Comparison of ENCODE assay signal across 13 cellular contexts in the genomic region with DNA sequence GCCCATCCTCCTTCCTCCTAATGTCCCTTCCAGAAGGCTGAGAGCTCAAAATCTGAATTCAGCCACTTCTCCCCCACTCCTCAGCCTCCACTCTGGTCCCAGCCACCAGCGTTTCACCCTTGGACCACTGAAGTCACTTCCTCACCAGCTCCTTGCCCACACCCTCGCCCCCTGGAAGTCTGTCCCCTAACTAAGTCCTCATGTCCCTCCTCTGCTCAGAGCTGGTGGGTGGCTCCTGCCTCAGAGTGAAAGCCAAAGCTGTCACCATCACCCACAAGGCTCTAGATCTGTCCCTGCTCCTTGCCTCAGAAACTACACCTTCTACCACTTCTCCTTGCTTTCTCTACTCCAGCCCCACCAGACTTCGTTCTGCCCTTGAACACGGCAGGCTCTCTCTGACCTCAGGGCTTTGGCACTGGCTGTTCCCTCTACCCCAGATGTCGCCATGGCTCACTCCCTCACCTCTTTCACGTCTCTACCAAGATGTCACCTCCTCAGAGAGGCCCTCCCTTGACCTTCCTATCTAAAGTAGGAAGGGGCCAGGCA. TPM values are rescaled to one million over a fixed set of nuclear protein-coding genes. Genes with fewer than 3 reads are reported as not detected.
DNase-seq lines count a peak whose midpoint lies in the region; ATAC-seq, FAIRE-seq and TF ChIP-seq lines count a peak whose summit lies in the region.
"Had no signal": no experiment of that assay in that cellular context is flagged by ENCODE, and none has a peak within 500 bp of the region (broad histone marks: within the 10 kb centered on the region; RNA-seq: fewer than 3 reads in every experiment).

No MANE protein-coding gene starts in this region.

- dilution Hi-C loops in keratinocyte (cut with MboI; ENCODE audit: extremely low pct_ligation_motif_present, low sequenced_read_pairs), result no loop called here

- peaks cover 20% of the 10 kb centered on the region for H3F3A ChIP-seq in DOHH2 (ENCODE audit: control insufficient read depth, insufficient read depth)

- H3K79me2 ChIP-seq in DOHH2 (ENCODE audit: control insufficient read depth, low read length) (peaks cover 16% of the 10 kb centered on the region), keratinocyte (ENCODE audit: control insufficient read depth, insufficient read depth, low read length) (peaks cover 50% of the 10 kb centered on the region), hepatocyte (peaks cover 10% of the 10 kb centered on the region)

- no peak for ATAC-seq in HG03378 (IDR thresholded peaks at IDR 0.05; ENCODE audit: unreplicated experiment)

- WGBS in hepatocyte (ENCODE audit: low lambda C conversion rate, missing lambda C conversion rate), result 93% methylated on average over 6 of the region's 6 CpGs

- H2AFZ ChIP-seq in keratinocyte (ENCODE audit: control insufficient read depth, low read length) (no peak overlapping the region), hepatocyte (no peak overlapping the region)

- peaks cover 51% of the 10 kb centered on the region for H3K4me1 Mint-ChIP-seq in activated T-helper 1 cell treated with anti-CD3 and anti-CD28 coated beads, Interleukin-12 subunit alpha, Interleukin-12 subunit beta, Interleukin-2, Interleukin-4 antibody, amounts not matched to agents 30 ng/mL and 10 ng/mL and 1 ng/mL, durations not matched to agents 14 hours and 24 hours and 36 hours (ENCODE audit: low read depth)

- no peaks in the 10 kb centered on the region for H3K9me3 Mint-ChIP-seq in activated T-helper 1 cell treated with anti-CD3 and anti-CD28 coated beads, Interleukin-12 subunit alpha, Interleukin-12 subunit beta, Interleukin-2, Interleukin-4 antibody, amounts not matched to agents 30 ng/mL and 10 ng/mL and 1 ng/mL, durations not matched to agents 14 hours and 24 hours and 36 hours

- peaks cover 1% of the 10 kb centered on the region for H3K27me3 Mint-ChIP-seq in activated T-helper 1 cell treated with anti-CD3 and anti-CD28 coated beads, Interleukin-12 subunit alpha, Interleukin-12 subunit beta, Interleukin-2, Interleukin-4 antibody, amounts not matched to agents 30 ng/mL and 10 ng/mL and 1 ng/mL, durations not matched to agents 14 hours and 24 hours and 36 hours (ENCODE audit: insufficient read depth)

- H3K9ac ChIP-seq in BLaER1 (0 out of 2 replicates have a peak overlapping the region, but pooled peaks have one; percentile 17), keratinocyte (ENCODE audit: control insufficient read depth, extremely low read depth, insufficient read depth, low read length) (peak overlapping the region; percentile 75)

- FAIRE-seq in keratinocyte (lab: Jason Lieb, UNC), result no peak

- peaks cover 25% of the 10 kb centered on the region for H3K36me3 Mint-ChIP-seq in activated T-helper 1 cell treated with anti-CD3 and anti-CD28 coated beads, Interleukin-12 subunit alpha, Interleukin-12 subunit beta, Interleukin-2, Interleukin-4 antibody, amounts not matched to agents 30 ng/mL and 10 ng/mL and 1 ng/mL, durations not matched to agents 14 hours and 24 hours and 36 hours (ENCODE audit: low read depth)

- DNase-seq in activated T-helper 1 cell treated with anti-CD3 and anti-CD28 coated beads, Interleukin-12 subunit alpha, Interleukin-12 subunit beta, Interleukin-2, Interleukin-4 antibody, amounts not matched to agents 30 ng/mL and 10 ng/mL and 1 ng/mL, durations not matched to agents 14 hours and 24 hours and 36 hours (ENCODE audit: low spot score), result no peak
- DNase-seq in keratinocyte (ENCODE audit: low read depth, low spot score), result no peak
- no peak for DNase-seq in NCI-H2107 treated with DMSO at 0.1 percent for 48 hours (lab: John Stamatoyannopoulos, UW; ENCODE audit: unreplicated experiment)
- no peak for DNase-seq in hepatocyte (ENCODE audit: low spot score)
- DNase-seq in NCI-H446 (lab: John Stamatoyannopoulos, UW), result no peak
- DNase-seq: DMS79, mesendoderm, NCI-H1436 treated with DMSO at 0.1 percent for 48 hours, T1000 had no signal

- H4K20me1 ChIP-seq in BLaER1, result peaks cover 16% of the 10 kb centered on the region
- no peaks in the 10 kb centered on the region for H4K20me1 ChIP-seq in DOHH2 (ENCODE audit: control insufficient read depth, insufficient read depth, low read depth, low read length)
- H4K20me1 ChIP-seq in keratinocyte (ENCODE audit: control insufficient read depth, extremely low read depth, insufficient read depth, low read length), result no peaks in the 10 kb centered on the region
- H4K20me1 ChIP-seq in hepatocyte (ENCODE audit: insufficient read depth, poor library complexity, severe bottlenecking), result no peaks in the 10 kb centered on the region

- H3K4me3 ChIP-seq in BLaER1, result peak overlapping the region; percentile 76; the same call in 1 of the 2 replicates
- no peak overlapping the region for H3K4me3 ChIP-seq in DOHH2 (ENCODE audit: low read length)
- H3K4me3 ChIP-seq in keratinocyte (ENCODE audit: control insufficient read depth in 2 of 3, extremely low read depth in 1 of 3, insufficient read depth in 2 of 3, low read depth in 1 of 3, low read length in 3 of 3), result peak overlapping the region; percentile 86 to 97 (median 91)
- no peak overlapping the region for H3K4me3 ChIP-seq in hepatocyte

- H3K27ac ChIP-seq in BLaER1 (peak overlapping the region; percentile 94), DOHH2 (ENCODE audit: low read depth, low read length) (no peak overlapping the region), keratinocyte (ENCODE audit: control insufficient read depth, insufficient read depth, low read length) (no peak overlapping the region), hepatocyte (no peak overlapping the region)
- H3K27ac ChIP-seq: vagina had no signal

- H3K27ac Mint-ChIP-seq in activated T-helper 1 cell treated with anti-CD3 and anti-CD28 coated beads, Interleukin-12 subunit alpha, Interleukin-12 subunit beta, Interleukin-2, Interleukin-4 antibody, amounts not matched to agents 30 ng/mL and 10 ng/mL and 1 ng/mL, durations not matched to agents 14 hours and 24 hours and 36 hours, result peak overlapping the region; percentile 52

- H3K27me3 ChIP-seq in BLaER1, result no peaks in the 10 kb centered on the region
- H3K27me3 ChIP-seq in DOHH2 (ENCODE audit: control insufficient read depth, low read length), result no peaks in the 10 kb centered on the region
- H3K27me3 ChIP-seq in keratinocyte (ENCODE audit: control insufficient read depth, extremely low read depth, insufficient read depth, low read length), result no peaks in the 10 kb centered on the region
- no peaks in the 10 kb centered on the region for H3K27me3 ChIP-seq in hepatocyte
- H3K27me3 ChIP-seq: vagina had no signal

- no peaks in the 10 kb centered on the region for H3K9me1 ChIP-seq in keratinocyte (ENCODE audit: control insufficient read depth, extremely low read depth, insufficient read depth, low read length)

- H3K4me1 ChIP-seq in BLaER1, result peaks cover 81% of the 10 kb centered on the region
- peaks cover 67% of the 10 kb centered on the region for H3K4me1 ChIP-seq in DOHH2 (ENCODE audit: control insufficient read depth, low read length)
- peaks cover 40% of the 10 kb centered on the region for H3K4me1 ChIP-seq in keratinocyte (ENCODE audit: control insufficient read depth, extremely low read depth, insufficient read depth, low read length)
- peaks cover 16% of the 10 kb centered on the region for H3K4me1 ChIP-seq in hepatocyte (ENCODE audit: insufficient read depth)

- H3K4me2 ChIP-seq in BLaER1 (peak overlapping the region; percentile 97), DOHH2 (ENCODE audit: low read length) (peak overlapping the region; percentile 35; the same call in 1 of the 2 replicates), keratinocyte (ENCODE audit: control insufficient read depth, extremely low read depth, insufficient read depth, low read depth, low read length) (peak overlapping the region; percentile 74), hepatocyte (no peak overlapping the region)

- H3K36me3 ChIP-seq in BLaER1 (peaks cover 25% of the 10 kb centered on the region), DOHH2 (ENCODE audit: control insufficient read depth, low read length) (peaks cover 18% of the 10 kb centered on the region), keratinocyte (ENCODE audit: control insufficient read depth in 2 of 2, extremely low read depth in 1 of 2, insufficient read depth in 2 of 2, low read length in 2 of 2) (peaks cover 27 to 29% of the 10 kb centered on the region in 2 experiments), hepatocyte (replicated peaks; ENCODE audit: insufficient read depth, low read depth) (no peaks in the 10 kb centered on the region)

- no peaks in the 10 kb centered on the region for H3K9me2 ChIP-seq in DOHH2 (replicated peaks; ENCODE audit: control insufficient read depth, low read length)
- H3K9me2 ChIP-seq in hepatocyte (replicated peaks; ENCODE audit: insufficient read depth), result no peaks in the 10 kb centered on the region

- H3K9me3 ChIP-seq in BLaER1, result no peaks in the 10 kb centered on the region
- H3K9me3 ChIP-seq in DOHH2 (ENCODE audit: control insufficient read depth, insufficient read depth, low read length), result no peaks in the 10 kb centered on the region
- H3K9me3 ChIP-seq in keratinocyte (ENCODE audit: control insufficient read depth, low read depth, low read length), result no peaks in the 10 kb centered on the region
- H3K9me3 ChIP-seq in hepatocyte (ENCODE audit: low read depth), result no peaks in the 10 kb centered on the region
- H3K9me3 ChIP-seq: vagina had no signal

- H3K4me3 Mint-ChIP-seq in activated T-helper 1 cell treated with anti-CD3 and anti-CD28 coated beads, Interleukin-12 subunit alpha, Interleukin-12 subunit beta, Interleukin-2, Interleukin-4 antibody, amounts not matched to agents 30 ng/mL and 10 ng/mL and 1 ng/mL, durations not matched to agents 14 hours and 24 hours and 36 hours, result peak overlapping the region; percentile 25

- intact Hi-C loops in activated T-helper 1 cell treated with anti-CD3 and anti-CD28 coated beads, Interleukin-12 subunit alpha, Interleukin-12 subunit beta, Interleukin-2, Interleukin-4 antibody, amounts not matched to agents 30 ng/mL and 10 ng/mL and 1 ng/mL, durations not matched to agents 14 hours and 24 hours and 36 hours (cut with micrococcal nuclease), result loop anchor here (5.0 kb wide), 1 partner anchor 245 kb away; a partner anchor contains a TSS

- no peak for TF ChIP-seq CTCF in DOHH2 (IDR thresholded peaks at IDR 0.05; ENCODE audit: low read depth, low read length, poor library complexity, severe bottlenecking)
- no peak for TF ChIP-seq CTCF in keratinocyte (optimal IDR thresholded peaks at IDR 0.05 in 1 of 3, IDR thresholded peaks at IDR 0.05 in 1 of 3, conservative IDR thresholded peaks at IDR 0.05 in 1 of 3; ENCODE audit: extremely low read depth in 1 of 3, insufficient read depth in 2 of 3, low read length in 3 of 3)
- TF ChIP-seq CTCF in hepatocyte (IDR thresholded peaks at IDR 0.05; ENCODE audit: poor library complexity), result no peak

RNA-seq across cellular contexts. Expression of a gene that starts 1.7 kb away (rescaled TPM):
- total RNA-seq in activated T-helper 1 cell treated with anti-CD3 and anti-CD28 coated beads, Interleukin-12 subunit alpha, Interleukin-12 subunit beta, Interleukin-2, Interleukin-4 antibody, amounts not matched to agents 30 ng/mL and 10 ng/mL and 1 ng/mL, durations not matched to agents 14 hours and 24 hours and 36 hours, result 143 and 152 TPM in 2 replicates
- polyA plus RNA-seq in keratinocyte (175 to 250 TPM (median 208 TPM) in 3 replicates), hepatocyte (66.7 and 72.8 TPM in 2 replicates)
- polyA plus RNA-seq in keratinocyte (2011; ENCODE audit: low read depth), result 82.8 TPM
- 164 and 279 TPM in 2 replicates for polyA plus RNA-seq in keratinocyte (2011; cell fraction: cytosol; rRNA removed)
- polyA plus RNA-seq in keratinocyte (2011; cell fraction: nucleus; rRNA removed), result 216 and 294 TPM in 2 replicates
- polyA plus RNA-seq in keratinocyte (2012; ENCODE audit: low replicate concordance), result 116 and 285 TPM in 2 replicates
- 165 to 373 TPM (median 217 TPM) in 3 replicates for polyA minus RNA-seq in keratinocyte
- 284 TPM for polyA minus RNA-seq in keratinocyte (2011; cell fraction: cytosol; rRNA and poly(A)+ RNA removed)
- polyA minus RNA-seq in keratinocyte (2011; cell fraction: nucleus; rRNA and poly(A)+ RNA removed), result 59.1 and 65.1 TPM in 2 replicates
- total RNA-seq in hepatocyte, result 42.5 and 51.0 TPM in 2 replicates

RNA-seq across cellular contexts. Expression of a gene that starts 15.6 kb away (rescaled TPM):
- total RNA-seq in activated T-helper 1 cell treated with anti-CD3 and anti-CD28 coated beads, Interleukin-12 subunit alpha, Interleukin-12 subunit beta, Interleukin-2, Interleukin-4 antibody, amounts not matched to agents 30 ng/mL and 10 ng/mL and 1 ng/mL, durations not matched to agents 14 hours and 24 hours and 36 hours, result 25.3 and 27.2 TPM in 2 replicates
- 8.0 to 16.8 TPM (median 9.8 TPM) in 3 replicates for polyA plus RNA-seq in keratinocyte
- 7.1 TPM for polyA plus RNA-seq in keratinocyte (2011; ENCODE audit: low read depth)
- 5.9 and 10.6 TPM in 2 replicates for polyA plus RNA-seq in keratinocyte (2011; cell fraction: cytosol; rRNA removed)
- 9.5 and 11.2 TPM in 2 replicates for polyA plus RNA-seq in keratinocyte (2011; cell fraction: nucleus; rRNA removed)
- polyA plus RNA-seq in keratinocyte (2012; ENCODE audit: low replicate concordance), result 5.5 and 14.5 TPM in 2 replicates
- 2.8 to 8.4 TPM (median 2.9 TPM) in 3 replicates for polyA minus RNA-seq in keratinocyte
- polyA minus RNA-seq in keratinocyte (2011; cell fraction: cytosol; rRNA and poly(A)+ RNA removed), result 8.4 TPM
- polyA minus RNA-seq in keratinocyte (2011; cell fraction: nucleus; rRNA and poly(A)+ RNA removed), result 5.2 and 5.7 TPM in 2 replicates
- 2.7 and 3.3 TPM in 2 replicates for total RNA-seq in hepatocyte
- polyA plus RNA-seq in hepatocyte, result 2.4 and 2.5 TPM in 2 replicates

RNA-seq across cellular contexts. Expression of a gene that starts 17.2 kb away (rescaled TPM):
- 8.5 and 8.9 TPM in 2 replicates for total RNA-seq in activated T-helper 1 cell treated with anti-CD3 and anti-CD28 coated beads, Interleukin-12 subunit alpha, Interleukin-12 subunit beta, Interleukin-2, Interleukin-4 antibody, amounts not matched to agents 30 ng/mL and 10 ng/mL and 1 ng/mL, durations not matched to agents 14 hours and 24 hours and 36 hours
- 31.2 to 94.8 TPM (median 38.3 TPM) in 3 replicates for polyA plus RNA-seq in keratinocyte
- 90.7 TPM for polyA plus RNA-seq in keratinocyte (2011; ENCODE audit: low read depth)
- 63.8 and 111 TPM in 2 replicates for polyA plus RNA-seq in keratinocyte (2011; cell fraction: cytosol; rRNA removed)
- polyA plus RNA-seq in keratinocyte (2011; cell fraction: nucleus; rRNA removed), result 184 and 244 TPM in 2 replicates
- polyA plus RNA-seq in keratinocyte (2012; ENCODE audit: low replicate concordance), result 205 and 317 TPM in 2 replicates
- 45.6 to 117 TPM (median 49.2 TPM) in 3 replicates for polyA minus RNA-seq in keratinocyte
- polyA minus RNA-seq in keratinocyte (2011; cell fraction: cytosol; rRNA and poly(A)+ RNA removed), result 168 TPM
- 82.1 and 99.1 TPM in 2 replicates for polyA minus RNA-seq in keratinocyte (2011; cell fraction: nucleus; rRNA and poly(A)+ RNA removed)
- total RNA-seq in hepatocyte, result 7.9 and 8.7 TPM in 2 replicates
- polyA plus RNA-seq in hepatocyte, result 14.8 and 22.9 TPM in 2 replicates

RNA-seq across cellular contexts. Expression of a gene that starts 45.8 kb away (rescaled TPM):
- total RNA-seq in activated T-helper 1 cell treated with anti-CD3 and anti-CD28 coated beads, Interleukin-12 subunit alpha, Interleukin-12 subunit beta, Interleukin-2, Interleukin-4 antibody, amounts not matched to agents 30 ng/mL and 10 ng/mL and 1 ng/mL, durations not matched to agents 14 hours and 24 hours and 36 hours, result 16.8 and 17.2 TPM in 2 replicates
- polyA plus RNA-seq in keratinocyte, result 0.27 to 4.6 TPM (median 3.9 TPM) in 3 replicates
- 7.5 TPM for polyA plus RNA-seq in keratinocyte (2011; ENCODE audit: low read depth)
- polyA plus RNA-seq in keratinocyte (2011; cell fraction: cytosol; rRNA removed), result 1.2 and 2.5 TPM in 2 replicates
- polyA plus RNA-seq in keratinocyte (2011; cell fraction: nucleus; rRNA removed), result 69.0 and 109 TPM in 2 replicates
- 0.37 and 11.7 TPM in 2 replicates for polyA plus RNA-seq in keratinocyte (2012; ENCODE audit: low replicate concordance)
- 2.9 to 15.1 TPM (median 9.2 TPM) in 3 replicates for polyA minus RNA-seq in keratinocyte
- 1.7 TPM for polyA minus RNA-seq in keratinocyte (2011; cell fraction: cytosol; rRNA and poly(A)+ RNA removed)
- 41.5 and 54.1 TPM in 2 replicates for polyA minus RNA-seq in keratinocyte (2011; cell fraction: nucleus; rRNA and poly(A)+ RNA removed)
- 37.9 and 73.1 TPM in 2 replicates for total RNA-seq in hepatocyte
- 114 and 168 TPM in 2 replicates for polyA plus RNA-seq in hepatocyte

RNA-seq across cellular contexts. Expression of a gene that starts 51.7 kb away (rescaled TPM):
- total RNA-seq in activated T-helper 1 cell treated with anti-CD3 and anti-CD28 coated beads, Interleukin-12 subunit alpha, Interleukin-12 subunit beta, Interleukin-2, Interleukin-4 antibody, amounts not matched to agents 30 ng/mL and 10 ng/mL and 1 ng/mL, durations not matched to agents 14 hours and 24 hours and 36 hours, result 30.5 and 32.8 TPM in 2 replicates
- polyA plus RNA-seq in keratinocyte (24.7 to 34.4 TPM (median 27.6 TPM) in 3 replicates), hepatocyte (7.1 and 7.3 TPM in 2 replicates)
- 2.9 TPM for polyA plus RNA-seq in keratinocyte (2011; ENCODE audit: low read depth)
- 24.4 and 26.6 TPM in 2 replicates for polyA plus RNA-seq in keratinocyte (2011; cell fraction: cytosol; rRNA removed)
- 51.5 and 59.4 TPM in 2 replicates for polyA plus RNA-seq in keratinocyte (2011; cell fraction: nucleus; rRNA removed)
- polyA plus RNA-seq in keratinocyte (2012; ENCODE audit: low replicate concordance), result 7.5 and 32.9 TPM in 2 replicates
- 34.5 to 96.1 TPM (median 45.2 TPM) in 3 replicates for polyA minus RNA-seq in keratinocyte
- polyA minus RNA-seq in keratinocyte (2011; cell fraction: cytosol; rRNA and poly(A)+ RNA removed), result 29.7 TPM
- polyA minus RNA-seq in keratinocyte (2011; cell fraction: nucleus; rRNA and poly(A)+ RNA removed), result 21.5 and 25.8 TPM in 2 replicates
- total RNA-seq in hepatocyte, result 10.1 and 13.9 TPM in 2 replicates

Comparison
In these comparisons a context has a peak if more than half of its experiments do, and no peak if none do; other contexts are left out.
1. H3K4me3 ChIP-seq: peak in BLaER1 (single experiment) and keratinocyte (3 of 3); none in DOHH2 (single experiment) and hepatocyte (single experiment).